ENCODE assay signal across 26 cellular contexts in genomic region chr6:130152908-130153510, GRCh38.
"Had no signal": no experiment of that assay in that cellular context is flagged by ENCODE, and none has a peak within 500 bp of the region (broad histone marks: within the 10 kb centered on the region; RNA-seq: fewer than 3 reads in every experiment).

No MANE protein-coding gene starts in this region.

- H3K4me3 ChIP-seq: cardiac muscle cell, MG63 had no signal

- H3K9me3 Mint-ChIP-seq: activated naive CD4-positive, alpha-beta T cell treated with anti-CD3 and anti-CD28 coated beads for 36 hours; activated T-helper 17 cell treated with anti-CD3 and anti-CD28 coated beads, Interleukin-2, amount 50 U/mL, for 72 hours; T-helper 1 cell treated with Interleukin-12 subunit alpha and Interleukin-12 subunit beta and Interleukin-4 antibody, amounts not matched to agents 30 μg/mL and 1 μg/mL, for 36 hours had no signal

- H3K27me3 Mint-ChIP-seq: activated CD4-positive, alpha-beta memory T cell treated with anti-CD3 and anti-CD28 coated beads, Interleukin-2, amount 10 ng/mL, durations not matched to agents 7 days and 5 days; activated naive CD8-positive, alpha-beta T cell; activated T-helper 17 cell treated with anti-CD3 and anti-CD28 coated beads, Interleukin-2, amount 50 U/mL, for 72 hours had no signal

- H3K27me3 ChIP-seq: brain microvascular endothelial cell, cardiac muscle cell, MG63 had no signal

- H3K36me3 ChIP-seq: brain microvascular endothelial cell, cardiac muscle cell, MG63 had no signal

- FAIRE-seq: RCC 7860 had no signal

- H3K27ac Mint-ChIP-seq: activated CD4-positive, alpha-beta memory T cell treated with anti-CD3 and anti-CD28 coated beads, Interleukin-2, amount 10 ng/mL, durations not matched to agents 7 days and 5 days; activated naive CD4-positive, alpha-beta T cell treated with anti-CD3 and anti-CD28 coated beads for 36 hours; activated naive CD8-positive, alpha-beta T cell; activated T-helper 17 cell treated with anti-CD3 and anti-CD28 coated beads, Interleukin-2, amount 50 U/mL, for 72 hours; T-helper 1 cell treated with Interleukin-12 subunit alpha and Interleukin-12 subunit beta and Interleukin-4 antibody, amounts not matched to agents 30 μg/mL and 1 μg/mL, for 36 hours had no signal

- DNase-seq: activated CD4-positive, alpha-beta memory T cell treated with anti-CD3 and anti-CD28 coated beads, Interleukin-2, amount 10 ng/mL, durations not matched to agents 7 days and 5 days; activated CD4-positive, alpha-beta T cell treated with anti-CD3 and anti-CD28 coated beads, Interleukin-2, amount 50 U/mL, for 1 hour; activated CD4-positive, CD25-positive, alpha-beta regulatory T cell; activated gamma-delta T cell; activated naive CD4-positive, alpha-beta T cell treated with anti-CD3 and anti-CD28 coated beads for 36 hours; activated T-cell treated with anti-CD3 and anti-CD28 coated beads for 4 hours; activated T-cell treated with anti-CD3 and anti-CD28 coated beads, Interleukin-2, amount 50 U/mL, for 48 hours; brain microvascular endothelial cell; MG63; MV-4-11; NCI-H1092 treated with DMSO at 0.1 percent for 48 hours; NCI-H1417 treated with DMSO at 0.1 percent for 48 hours; NCI-H1694; NCI-H2029; NCI-H2107; NCI-H2171 treated with DMSO at 0.1 percent for 48 hours; NCI-H226; NCI-H510A; PC-3; SHP77 had no signal

- H3K9me3 ChIP-seq: MG63 had no signal

- ATAC-seq: activated T-helper 17 cell treated with anti-CD3 and anti-CD28 coated beads, Interleukin-2, amount 50 U/mL, for 72 hours; PC-3 had no signal

- H3K9ac ChIP-seq: KMS-11 had no signal

- H3K4me3 Mint-ChIP-seq: activated CD4-positive, alpha-beta memory T cell treated with anti-CD3 and anti-CD28 coated beads, Interleukin-2, amount 10 ng/mL, durations not matched to agents 7 days and 5 days; activated naive CD4-positive, alpha-beta T cell treated with anti-CD3 and anti-CD28 coated beads for 36 hours; activated naive CD8-positive, alpha-beta T cell; activated T-helper 17 cell treated with anti-CD3 and anti-CD28 coated beads, Interleukin-2, amount 50 U/mL, for 72 hours; T-helper 1 cell treated with Interleukin-12 subunit alpha and Interleukin-12 subunit beta and Interleukin-4 antibody, amounts not matched to agents 30 μg/mL and 1 μg/mL, for 36 hours had no signal

- H3K4me1 Mint-ChIP-seq: activated T-helper 17 cell treated with anti-CD3 and anti-CD28 coated beads, Interleukin-2, amount 50 U/mL, for 72 hours had no signal

- H3K27ac ChIP-seq: brain microvascular endothelial cell, cardiac muscle cell, KMS-11 had no signal
